ENCODE assay signal across 28 cellular contexts in genomic region chr1:118970451-118970850, GRCh38. TPM values are rescaled to one million over a fixed set of nuclear protein-coding genes. Genes with fewer than 3 reads are reported as not detected.
"Had no signal": no experiment of that assay in that cellular context is flagged by ENCODE, and none has a peak within 500 bp of the region (broad histone marks: within the 10 kb centered on the region; RNA-seq: fewer than 3 reads in every experiment).

No MANE protein-coding gene starts in this region.

- H3K4me3 Mint-ChIP-seq: effector memory CD8-positive, alpha-beta T cell; memory B cell; naive thymus-derived CD4-positive, alpha-beta T cell; nephron; neural progenitor cell; stimulated activated effector memory CD8-positive, alpha-beta T cell treated with anti-CD3 and anti-CD28 coated beads, Interleukin-12 subunit alpha, Interleukin-12 subunit beta, amount 100 ng/mL, for 72 hours had no signal

- H3K4me1 Mint-ChIP-seq: memory B cell; naive thymus-derived CD4-positive, alpha-beta T cell; stimulated activated effector memory CD8-positive, alpha-beta T cell treated with anti-CD3 and anti-CD28 coated beads, Interleukin-12 subunit alpha, Interleukin-12 subunit beta, amount 100 ng/mL, for 72 hours had no signal

- H3K4me1 ChIP-seq: parathyroid adenoma, right atrium auricular region, stomach, testis, upper lobe of right lung, uterus had no signal

- ATAC-seq: effector memory CD8-positive, alpha-beta T cell; heart left ventricle; left lobe of liver; naive thymus-derived CD4-positive, alpha-beta T cell; sciatic nerve; stimulated activated effector memory CD8-positive, alpha-beta T cell treated with anti-CD3 and anti-CD28 coated beads, Interleukin-12 subunit alpha, Interleukin-12 subunit beta, amount 100 ng/mL, for 72 hours; upper lobe of right lung had no signal

- H3K4me2 ChIP-seq: hepatocyte, neural progenitor cell had no signal

- H3K36me3 Mint-ChIP-seq: naive thymus-derived CD4-positive, alpha-beta T cell; neural progenitor cell; stimulated activated effector memory CD8-positive, alpha-beta T cell treated with anti-CD3 and anti-CD28 coated beads, Interleukin-12 subunit alpha, Interleukin-12 subunit beta, amount 100 ng/mL, for 72 hours had no signal

- H3K27me3 ChIP-seq: testis, tibial nerve, uterus had no signal

- H2AFZ ChIP-seq: hepatocyte, neural progenitor cell, parathyroid adenoma had no signal

- FAIRE-seq: endometrium, frontal cortex, kidney had no signal

- H3K9me3 ChIP-seq: heart left ventricle, right atrium auricular region, stomach, testis, tibial nerve, upper lobe of right lung, uterus had no signal

- H3K27ac ChIP-seq: heart left ventricle, hepatocyte, neural progenitor cell, parathyroid adenoma, right atrium auricular region, stomach, testis, tibial nerve, upper lobe of right lung, uterus had no signal

- H3K79me2 ChIP-seq: hepatocyte, parathyroid adenoma had no signal

- H3K4me3 ChIP-seq: heart left ventricle, hepatocyte, lung, neural progenitor cell, right atrium auricular region, stomach, testis, tibial nerve, upper lobe of right lung, uterus had no signal

- H3K9ac ChIP-seq: neural progenitor cell, parathyroid adenoma had no signal

- H3K36me3 ChIP-seq: heart left ventricle, neural progenitor cell, right atrium auricular region, stomach, tibial nerve, upper lobe of right lung, uterus had no signal

- H3K9me3 Mint-ChIP-seq: memory B cell, nephron, neural progenitor cell had no signal

- DNase-seq: cortex of kidney; effector memory CD8-positive, alpha-beta T cell; heart left ventricle; kidney; naive thymus-derived CD4-positive, alpha-beta T cell; stimulated activated CD4-positive, alpha-beta T cell treated with anti-CD3 and anti-CD28 coated beads, Interleukin-2, amount 100 ng/mL, for 24 hours; stimulated activated CD4-positive, alpha-beta T cell treated with anti-CD3 and anti-CD28 coated beads, Interleukin-4, amount 100 ng/mL, for 24 hours; stimulated activated naive CD4-positive, alpha-beta T cell treated with Interleukin-2 at 50 U/mL for 16 hours; stomach; substantia nigra; testis; upper lobe of right lung; uterus had no signal

- H3K27ac Mint-ChIP-seq: effector memory CD8-positive, alpha-beta T cell; memory B cell; nephron; neural progenitor cell; progenitor cell of endocrine pancreas; stimulated activated effector memory CD8-positive, alpha-beta T cell treated with anti-CD3 and anti-CD28 coated beads, Interleukin-12 subunit alpha, Interleukin-12 subunit beta, amount 100 ng/mL, for 72 hours had no signal

RNA-seq across cellular contexts. Expression of gene TBX15, which starts 17.7 kb away (rescaled TPM):
- total RNA-seq: glomerular endothelial cell; naive thymus-derived CD4-positive, alpha-beta T cell; progenitor cell of endocrine pancreas had no signal
- polyA plus RNA-seq: naive thymus-derived CD4-positive, alpha-beta T cell had no signal
